Comparison of ENCODE assay signal across 8 cellular contexts in genomic region chr11:93662177-93662575, GRCh38. TPM values are rescaled to one million over a fixed set of nuclear protein-coding genes. Genes with fewer than 3 reads are reported as not detected.
DNase-seq lines count a peak whose midpoint lies in the region; ATAC-seq lines count a peak whose summit lies in the region.

No MANE protein-coding gene starts in this region.

- peak overlapping the region; percentile 77 to 96 (median 90) for H3K4me3 Mint-ChIP-seq in CD4-positive, alpha-beta memory T cell

- WGBS in neuronal stem cell (ENCODE audit: extremely low coverage in 2 of 2, insufficient read length in 2 of 2, insufficient replicate concordance in 1 of 2), 2 donors = no CpG with 5 or more reads among the region's 4 CpGs

- no peaks in the 10 kb centered on the region for H3K27me3 Mint-ChIP-seq in CD4-positive, alpha-beta memory T cell

- H3K18ac ChIP-seq in neuronal stem cell (ENCODE audit: low read length) = no peak overlapping the region

- H3K79me1 ChIP-seq in neuronal stem cell (ENCODE audit: low read depth, low read length) = no peaks in the 10 kb centered on the region

- no peak overlapping the region for H4K91ac ChIP-seq in neuronal stem cell (ENCODE audit: low read depth, low read length, poor library complexity)

- H3K4ac ChIP-seq in neuronal stem cell (ENCODE audit: low read length) = no peak overlapping the region

- POLR2A ChIA-PET in CD4-positive, alpha-beta memory T cell (lab: Charles Lee; ENCODE audit: partially characterized antibody) = interaction anchor here (0.7 to 2.9 kb wide), 11 partner anchors 15 to 818 kb away, joined by 3 to 38 read pairs (median 5); partner anchors contain the start of genes C11orf54, MED17, SLC36A4 and TAF1D

- H3K9me3 Mint-ChIP-seq in CD4-positive, alpha-beta memory T cell = no peaks in the 10 kb centered on the region

- no peak overlapping the region for H3K14ac ChIP-seq in neuronal stem cell (ENCODE audit: low read length)

- ATAC-seq in GM21423 (IDR thresholded peaks at IDR 0.05; ENCODE audit: unreplicated experiment) = peak; percentile 3

- H4K8ac ChIP-seq in neuronal stem cell (ENCODE audit: low read depth, low read length) = no peak overlapping the region

- peaks cover 18% of the 10 kb centered on the region for H3K4me1 ChIP-seq in CD4-positive, alpha-beta memory T cell (ENCODE audit: insufficient read depth, low read length)
- H3K4me1 ChIP-seq in duodenal mucosa (ENCODE audit: control insufficient read depth in 1 of 2, insufficient read depth in 2 of 2, low read length in 2 of 2) (peaks cover 9 to 15% of the 10 kb centered on the region in 2 donors), neuronal stem cell (ENCODE audit: control insufficient read depth in 2 of 2, insufficient read depth in 1 of 2, low read depth in 1 of 2, low read length in 2 of 2) (peaks cover 3 to 6% of the 10 kb centered on the region in 2 donors)

- peaks cover 0 to 8% of the 10 kb centered on the region in 2 donors for H3K36me3 Mint-ChIP-seq in CD4-positive, alpha-beta memory T cell

- no peak overlapping the region for H2BK12ac ChIP-seq in neuronal stem cell (ENCODE audit: low read length)

- peak overlapping the region; percentile 89 for H3K27ac ChIP-seq in CD4-positive, alpha-beta memory T cell (ENCODE audit: low read depth, low read length)
- H3K27ac ChIP-seq in duodenal mucosa (ENCODE audit: low read depth, low read length) (peak overlapping the region; percentile 91), neuronal stem cell (replicated peaks; ENCODE audit: low read length) (no peak overlapping the region)

- H3K4me2 ChIP-seq in neuronal stem cell (ENCODE audit: insufficient read depth, low read length, poor library complexity, severe bottlenecking) = peak overlapping the region; percentile 75

- no peak overlapping the region for H2BK15ac ChIP-seq in neuronal stem cell (ENCODE audit: low read length)

- no peaks in the 10 kb centered on the region for H3K9me3 ChIP-seq in CD4-positive, alpha-beta memory T cell (ENCODE audit: control insufficient read depth in 1 of 2, low read length in 2 of 2)
- H3K9me3 ChIP-seq in duodenal mucosa (ENCODE audit: control insufficient read depth in 1 of 2, low read length in 2 of 2) = no peaks in the 10 kb centered on the region
- peaks cover 0 to 7% of the 10 kb centered on the region in 2 donors for H3K9me3 ChIP-seq in neuronal stem cell (replicated peaks in 1 of 2; ENCODE audit: control insufficient read depth in 2 of 2, insufficient read depth in 1 of 2, low read depth in 1 of 2, low read length in 2 of 2)

- CTCF ChIA-PET in CD4-positive, alpha-beta memory T cell (lab: Charles Lee; ENCODE audit: partially characterized antibody) = interaction anchor here (1.0 to 1.7 kb wide), 6 partner anchors 10 to 464 kb away, joined by 3 to 5 read pairs (median 4); partner anchors contain the start of genes C11orf54, MED17, SLC36A4 and TAF1D

- peak overlapping the region; percentile 85 to 94 for H3K9ac ChIP-seq in duodenal mucosa (ENCODE audit: low read depth in 1 of 2, low read length in 2 of 2)
- peak overlapping the region; percentile 89 for H3K9ac ChIP-seq in neuronal stem cell (ENCODE audit: low read depth, low read length, poor library complexity)

- H3K23ac ChIP-seq in neuronal stem cell (ENCODE audit: low read depth, low read length, poor library complexity) = peak overlapping the region; percentile 29

- peaks cover 27 to 34% (median 32%) of the 10 kb centered on the region in 4 donors for H3K4me1 Mint-ChIP-seq in CD4-positive, alpha-beta memory T cell

- no peak for DNase-seq in CD4-positive, alpha-beta memory T cell
- DNase-seq in MV-4-11 (lab: John Stamatoyannopoulos, UW) (peak; percentile 37), neuronal stem cell (ENCODE audit: low spot score) (no peak), COR-L47 (lab: John Stamatoyannopoulos, UW) (no peak), NCI-H1048 (lab: John Stamatoyannopoulos, UW) (no peak)
- no peak for DNase-seq in stimulated activated naive CD4-positive, alpha-beta T cell (lab: John Stamatoyannopoulos, UW)

- H2BK5ac ChIP-seq in neuronal stem cell (ENCODE audit: low read length) = no peak overlapping the region

- no peaks in the 10 kb centered on the region for H3K27me3 ChIP-seq in CD4-positive, alpha-beta memory T cell (ENCODE audit: insufficient read depth, low read length)
- H3K27me3 ChIP-seq in duodenal mucosa (ENCODE audit: control insufficient read depth in 1 of 2, insufficient read depth in 2 of 2, low read length in 2 of 2) (no peaks in the 10 kb centered on the region), neuronal stem cell (ENCODE audit: control insufficient read depth in 3 of 3, insufficient read depth in 3 of 3, low read depth in 1 of 3, low read length in 3 of 3) (peaks cover 0 to 9% (median 2%) of the 10 kb centered on the region in 3 experiments)

- H3K4me3 ChIP-seq in CD4-positive, alpha-beta memory T cell (ENCODE audit: low read length in 2 of 2) = peak overlapping the region; percentile 61 to 77
- H3K4me3 ChIP-seq in duodenal mucosa (ENCODE audit: low read depth in 1 of 2, low read length in 2 of 2) (peak overlapping the region; percentile 96), neuronal stem cell (ENCODE audit: low read length in 2 of 2) (peak overlapping the region; percentile 62 to 96)

- H2BK120ac ChIP-seq in neuronal stem cell (ENCODE audit: low read depth, low read length) = no peak overlapping the region

- intact Hi-C loops in CD4-positive, alpha-beta memory T cell (cut with micrococcal nuclease) = no loop called here

- peak overlapping the region; percentile 86 to 97 (median 96) for H3K27ac Mint-ChIP-seq in CD4-positive, alpha-beta memory T cell

- peak overlapping the region; percentile 92 for H2AFZ ChIP-seq in neuronal stem cell (ENCODE audit: low read length)

- H3K36me3 ChIP-seq in CD4-positive, alpha-beta memory T cell (ENCODE audit: insufficient read depth, low read length) = peaks cover 5% of the 10 kb centered on the region
- H3K36me3 ChIP-seq in duodenal mucosa (ENCODE audit: control insufficient read depth in 1 of 2, insufficient read depth in 2 of 2, low read length in 2 of 2) (peaks cover 0 to 10% of the 10 kb centered on the region in 2 donors), neuronal stem cell (replicated peaks in 1 of 2; ENCODE audit: control insufficient read depth in 2 of 2, insufficient read depth in 2 of 2, low read length in 2 of 2) (peaks cover 4 to 23% of the 10 kb centered on the region in 2 donors)

- H2AK5ac ChIP-seq in neuronal stem cell (ENCODE audit: low read depth, low read length) = no peak overlapping the region

RNA-seq across cellular contexts. Expression of gene CEP295, which starts 0.7 kb away (rescaled TPM):
- 10 to 100 TPM; 15.4 to 16.7 TPM for total RNA-seq in CD4-positive, alpha-beta memory T cell
- polyA plus RNA-seq in CD4-positive, alpha-beta memory T cell = 1 to 10 TPM in 1 of 2 donors, under 1 TPM in 1; 0.43 to 2.0 TPM
- polyA plus RNA-seq in neuronal stem cell (2013, experiment 1 of 2) = 15.7 TPM
- polyA plus RNA-seq in neuronal stem cell (2013, experiment 2 of 2) = 14.4 TPM
